In genomic region chr6:362231-362923, GRCh38 we compare ENCODE assay signal across 17 cellular contexts. TPM values are rescaled to one million over a fixed set of nuclear protein-coding genes. Genes with fewer than 3 reads are reported as not detected.
DNase-seq lines count a peak whose midpoint lies in the region; ATAC-seq and TF ChIP-seq lines count a peak whose summit lies in the region.
"Had no signal": no experiment of that assay in that cellular context is flagged by ENCODE, and none has a peak within 500 bp of the region (broad histone marks: within the 10 kb centered on the region; RNA-seq: fewer than 3 reads in every experiment).

No MANE protein-coding gene starts in this region.

- H3K4me1 Mint-ChIP-seq in chondrocyte (ENCODE audit: low read depth): no peaks in the 10 kb centered on the region
- peaks cover 0 to 10% (median 0%) of the 10 kb centered on the region in 7 donors for H3K4me1 Mint-ChIP-seq in naive thymus-derived CD4-positive, alpha-beta T cell

- H3K4me1 ChIP-seq in HEK293 (ENCODE audit: control insufficient read depth, insufficient read depth, low read length): no peaks in the 10 kb centered on the region
- H3K4me1 ChIP-seq in OCI-LY1 (ENCODE audit: insufficient read depth, low read length, severe bottlenecking): peaks cover 91% of the 10 kb centered on the region
- H3K4me1 ChIP-seq in naive thymus-derived CD4-positive, alpha-beta T cell (ENCODE audit: control insufficient read depth in 2 of 2, insufficient read depth in 2 of 2, low read length in 2 of 2): no peaks in the 10 kb centered on the region
- H3K4me1 ChIP-seq: HAP-1 had no signal

- H3K79me2 ChIP-seq in OCI-LY1 (ENCODE audit: insufficient read depth, low read length): no peaks in the 10 kb centered on the region

- H3K4me3 ChIP-seq in HEK293 (ENCODE audit: low read depth, low read length) (no peak overlapping the region), OCI-LY1 (ENCODE audit: low read depth, low read length, poor library complexity, severe bottlenecking) (no peak overlapping the region)
- H3K4me3 ChIP-seq in naive thymus-derived CD4-positive, alpha-beta T cell (ENCODE audit: low read length): no peak overlapping the region
- H3K4me3 ChIP-seq: HAP-1 had no signal

- no peak overlapping the region for H3K4me3 Mint-ChIP-seq in chondrocyte (ENCODE audit: unreplicated experiment)
- no peak overlapping the region for H3K4me3 Mint-ChIP-seq in naive thymus-derived CD4-positive, alpha-beta T cell
- H3K4me3 Mint-ChIP-seq: CD4-positive, alpha-beta memory T cell had no signal

- H3K36me3 Mint-ChIP-seq in chondrocyte (ENCODE audit: low read depth): peaks cover 6% of the 10 kb centered on the region
- H3K36me3 Mint-ChIP-seq in naive thymus-derived CD4-positive, alpha-beta T cell: peaks cover 0 to 6% (median 4%) of the 10 kb centered on the region in 5 donors

- intact Hi-C loops in posterior vena cava (cut with DNase I): no loop called here
- intact Hi-C loops in naive thymus-derived CD4-positive, alpha-beta T cell (cut with micrococcal nuclease): no loop called here

- H3K9ac ChIP-seq in OCI-LY1 (ENCODE audit: low read length): no peak overlapping the region

- H3K9me3 Mint-ChIP-seq in chondrocyte (ENCODE audit: low read depth): peaks cover 43% of the 10 kb centered on the region
- peaks cover 3 to 33% (median 11%) of the 10 kb centered on the region in 11 donors for H3K9me3 Mint-ChIP-seq in naive thymus-derived CD4-positive, alpha-beta T cell

- no peaks in the 10 kb centered on the region for H3K27me3 ChIP-seq in OCI-LY1 (ENCODE audit: insufficient read depth, low read length)
- H3K27me3 ChIP-seq in naive thymus-derived CD4-positive, alpha-beta T cell (ENCODE audit: control insufficient read depth in 2 of 2, insufficient read depth in 2 of 2, low read length in 2 of 2): no peaks in the 10 kb centered on the region

- no peak overlapping the region for H3K27ac Mint-ChIP-seq in chondrocyte (ENCODE audit: unreplicated experiment)
- H3K27ac Mint-ChIP-seq in naive thymus-derived CD4-positive, alpha-beta T cell: no peak overlapping the region

- H3K4me2 ChIP-seq in OCI-LY1 (ENCODE audit: low read length): no peak overlapping the region

- DNase-seq in chondrocyte (ENCODE audit: low spot score) (peak; percentile 83), posterior vena cava (ENCODE audit: low spot score) (peak; percentile 62)
- no peak for DNase-seq in activated naive CD4-positive, alpha-beta T cell (lab: John Stamatoyannopoulos, UW)
- DNase-seq in naive thymus-derived CD4-positive, alpha-beta T cell: no peak
- no peak for DNase-seq in activated naive CD4-positive, alpha-beta T cell treated with Interleukin-2 at 50 U/mL for 16 hours
- DNase-seq: C1 segment of cervical spinal cord; Calu3; CD4-positive, alpha-beta memory T cell; COR-L47; DND-41; GOT3 had no signal

- TF ChIP-seq CTCF in HEK293 (tag by site-specific recombination; IDR thresholded peaks at IDR 0.05): no peak
- no peak for TF ChIP-seq CTCF in OCI-LY1 (IDR thresholded peaks at IDR 0.05; ENCODE audit: low read length)
- TF ChIP-seq CTCF in chondrocyte (IDR thresholded peaks at IDR 0.05): no peak

- H3K36me3 ChIP-seq in HEK293 (ENCODE audit: control insufficient read depth in 2 of 2, insufficient read depth in 1 of 2, low read length in 2 of 2): no peaks in the 10 kb centered on the region
- no peaks in the 10 kb centered on the region for H3K36me3 ChIP-seq in OCI-LY1 (ENCODE audit: insufficient read depth, low read length)
- no peaks in the 10 kb centered on the region for H3K36me3 ChIP-seq in naive thymus-derived CD4-positive, alpha-beta T cell (ENCODE audit: control insufficient read depth in 2 of 3, insufficient read depth in 3 of 3, low read length in 3 of 3)
- H3K36me3 ChIP-seq: HAP-1 had no signal

- H3K27ac ChIP-seq in HEK293 (ENCODE audit: extremely low read depth, low read depth, low read length) (no peak overlapping the region), OCI-LY1 (ENCODE audit: low read depth, low read length, poor library complexity, severe bottlenecking) (peak overlapping the region; percentile 97)
- H3K27ac ChIP-seq in naive thymus-derived CD4-positive, alpha-beta T cell (ENCODE audit: low read depth, low read length): no peak overlapping the region

- peaks cover 4% of the 10 kb centered on the region; the same call in 1 of the 2 replicates for H3F3A ChIP-seq in OCI-LY1 (ENCODE audit: insufficient read depth, low read length)

- no peak for ATAC-seq in naive thymus-derived CD4-positive, alpha-beta T cell
- no peak for ATAC-seq in GM21529 (IDR thresholded peaks at IDR 0.05; ENCODE audit: unreplicated experiment)

- no peak overlapping the region for H2AFZ ChIP-seq in OCI-LY1 (ENCODE audit: low read length)

- CTCF ChIA-PET in HEK293 (lab: Yijun Ruan, JAX): interaction anchor here (0.5 to 4.9 kb wide), 4 partner anchors 10 to 1019 kb away, joined by 3 to 23 read pairs (median 4); no protein-coding TSS in a partner anchor
- CTCF ChIA-PET in naive thymus-derived CD4-positive, alpha-beta T cell (lab: Charles Lee): no interaction called here

- peaks cover 3% of the 10 kb centered on the region for H3K27me3 Mint-ChIP-seq in chondrocyte (ENCODE audit: low read depth)
- H3K27me3 Mint-ChIP-seq in naive thymus-derived CD4-positive, alpha-beta T cell: peaks cover 0 to 13% (median under 1%) of the 10 kb centered on the region in 5 donors

- POLR2A ChIA-PET in HEK293 (lab: Yijun Ruan, JAX): interaction anchor here (0.5 kb wide), 1 partner anchor 195 kb away, joined by 5 read pairs; no protein-coding TSS in a partner anchor
- POLR2A ChIA-PET in naive thymus-derived CD4-positive, alpha-beta T cell (lab: Charles Lee): no interaction called here

- H3K9me3 ChIP-seq in HEK293 (ENCODE audit: control insufficient read depth, insufficient read depth, low read depth, low read length) (no peaks in the 10 kb centered on the region), OCI-LY1 (ENCODE audit: low read length) (no peaks in the 10 kb centered on the region)
- peaks cover 0 to 7% (median 0%) of the 10 kb centered on the region in 3 experiments for H3K9me3 ChIP-seq in naive thymus-derived CD4-positive, alpha-beta T cell (ENCODE audit: control insufficient read depth in 2 of 3, low read length in 3 of 3)

- no peaks in the 10 kb centered on the region for H4K20me1 ChIP-seq in OCI-LY1 (ENCODE audit: insufficient read depth, low read length)

- H3K9me2 ChIP-seq in OCI-LY1 (ENCODE audit: low read depth, low read length): no peaks in the 10 kb centered on the region

TF ChIP-seq in HEK293, 187 proteins besides CTCF, POLR2A, EP300 and RAD21:
- TF ChIP-seq ZNF132 (tag by site-specific recombination; IDR thresholded peaks at IDR 0.05; ENCODE audit: borderline replicate concordance): no peak
- TF ChIP-seq ATF2 (tag by site-specific recombination; IDR thresholded peaks at IDR 0.05; ENCODE audit: low read depth): 0 out of 2 replicates have a peak, but pooled peaks have one; percentile 16

RNA-seq across cellular contexts. Expression of gene IRF4, which starts 29.2 kb away (rescaled TPM):
- total RNA-seq in chondrocyte (0.05 TPM in 1 of 3 replicates, not detected in the others), posterior vena cava (1 to 10 TPM; 1.7 to 2.7 TPM)
- total RNA-seq in naive thymus-derived CD4-positive, alpha-beta T cell: 100 to 1,000 TPM in 1 of 5 experiments, 10 to 100 TPM in 4; 11.8 to 175 (median 27.1) TPM
- 1 to 10 TPM; 3.2 to 8.2 TPM for polyA plus RNA-seq in naive thymus-derived CD4-positive, alpha-beta T cell
- total RNA-seq: A172, Calu3 had no signal
- polyA plus RNA-seq: BJ had no signal

Comparison
In these comparisons a context has a peak if more than half of its experiments do, and no peak if none do; other contexts are left out.
1. DNase-seq: peak in chondrocyte (single experiment) and posterior vena cava (single experiment); none in activated naive CD4-positive, alpha-beta T cell (0 of 4), naive thymus-derived CD4-positive, alpha-beta T cell (0 of 9) and activated naive CD4-positive, alpha-beta T cell treated with Interleukin-2 at 50 U/mL for 16 hours (single experiment).